In genomic region chr5:133382661-133383579, GRCh38 we compare ENCODE assay signal across 24 cellular contexts.
"Had no signal": no experiment of that assay in that cellular context is flagged by ENCODE, and none has a peak within 500 bp of the region (broad histone marks: within the 10 kb centered on the region; RNA-seq: fewer than 3 reads in every experiment).

No MANE protein-coding gene starts in this region.

- H3K4me3 ChIP-seq: body of pancreas, cardiac muscle cell, lung, ovary, psoas muscle, suprapubic skin, transverse colon had no signal

- H3K36me3 ChIP-seq: cardiac muscle cell, ovary, suprapubic skin, transverse colon had no signal

- H3K9me3 ChIP-seq: body of pancreas, ovary had no signal

- H3K27ac ChIP-seq: body of pancreas, cardiac muscle cell, foreskin keratinocyte, ovary, psoas muscle, suprapubic skin, transverse colon, VCaP had no signal

- H3K4me1 Mint-ChIP-seq: activated CD4-positive, alpha-beta memory T cell treated with anti-CD3 and anti-CD28 coated beads, Interleukin-2, amount 10 ng/mL, durations not matched to agents 7 days and 5 days; activated CD4-positive, alpha-beta T cell treated with anti-CD3 and anti-CD28 coated beads, Interleukin-2, amount 10 ng/mL, durations not matched to agents 24 days and 14 days; activated T-helper 17 cell treated with anti-CD3 and anti-CD28 coated beads, Interleukin-2, amount 50 U/mL, for 72 hours; naive thymus-derived CD8-positive, alpha-beta T cell had no signal

- H3K4me1 ChIP-seq: body of pancreas, foreskin keratinocyte, psoas muscle, suprapubic skin, transverse colon had no signal

- H3K9me3 Mint-ChIP-seq: stimulated activated naive CD8-positive, alpha-beta T cell treated with anti-CD3 and anti-CD28 coated beads, Interleukin-15, Interleukin-2, amounts not matched to agents 100 ng/mL and 50 ng/mL, for 24 hours had no signal

- H3K4me3 Mint-ChIP-seq: activated CD4-positive, alpha-beta memory T cell treated with anti-CD3 and anti-CD28 coated beads, Interleukin-2, amount 10 ng/mL, durations not matched to agents 7 days and 5 days; activated CD4-positive, alpha-beta T cell treated with anti-CD3 and anti-CD28 coated beads, Interleukin-2, amount 10 ng/mL, durations not matched to agents 24 days and 14 days; activated naive CD4-positive, alpha-beta T cell treated with anti-CD3 and anti-CD28 coated beads for 36 hours; activated T-cell treated with anti-CD3 and anti-CD28 coated beads, Interleukin-2, amount 50 U/mL, for 24 hours; activated T-helper 17 cell treated with anti-CD3 and anti-CD28 coated beads, Interleukin-2, amount 50 U/mL, for 72 hours; dendritic cell treated with granulocyte-macrophage colony-stimulating factor and Interleukin-4, amounts not matched to agents 40 ng/mL and 50 ng/mL, for 4 days; naive thymus-derived CD8-positive, alpha-beta T cell; stimulated activated naive CD8-positive, alpha-beta T cell treated with anti-CD3 and anti-CD28 coated beads, Interleukin-15, Interleukin-2, amounts not matched to agents 100 ng/mL and 50 ng/mL, for 24 hours had no signal

- H3K27me3 ChIP-seq: body of pancreas, cardiac muscle cell, ovary, suprapubic skin, transverse colon had no signal

- ATAC-seq: activated CD4-positive, CD25-positive, alpha-beta regulatory T cell treated with anti-CD3 and anti-CD28 coated beads, Interleukin-2, amount 50 U/mL, for 24 hours; activated T-helper 17 cell treated with anti-CD3 and anti-CD28 coated beads, Interleukin-2, amount 50 U/mL, for 72 hours; body of pancreas; foreskin keratinocyte; left lobe of liver; naive thymus-derived CD8-positive, alpha-beta T cell; psoas muscle; right cardiac atrium had no signal

- DNase-seq: activated CD4-positive, alpha-beta memory T cell treated with anti-CD3 and anti-CD28 coated beads, Interleukin-2, amount 10 ng/mL, durations not matched to agents 7 days and 5 days; activated CD4-positive, alpha-beta T cell treated with anti-CD3 and anti-CD28 coated beads, Interleukin-2, amount 10 ng/mL, durations not matched to agents 24 days and 14 days; activated naive CD4-positive, alpha-beta T cell treated with anti-CD3 and anti-CD28 coated beads for 36 hours; activated T-cell treated with anti-CD3 and anti-CD28 coated beads, Interleukin-2, amount 50 U/mL, for 24 hours; body of pancreas; effector CD8-positive, alpha-beta T cell; erythroblast; foreskin keratinocyte; naive thymus-derived CD8-positive, alpha-beta T cell; ovary; psoas muscle; right cardiac atrium; SK-N-SH; stimulated activated CD4-positive, alpha-beta T cell treated with anti-CD3 and anti-CD28 coated beads, Interleukin-12 subunit alpha, Interleukin-12 subunit beta, amount 100 ng/mL, for 4 hours; transverse colon had no signal

- H3K27ac Mint-ChIP-seq: activated CD4-positive, alpha-beta memory T cell treated with anti-CD3 and anti-CD28 coated beads, Interleukin-2, amount 10 ng/mL, durations not matched to agents 7 days and 5 days; activated CD4-positive, alpha-beta T cell treated with anti-CD3 and anti-CD28 coated beads, Interleukin-2, amount 10 ng/mL, durations not matched to agents 24 days and 14 days; activated naive CD4-positive, alpha-beta T cell treated with anti-CD3 and anti-CD28 coated beads for 36 hours; activated T-cell treated with anti-CD3 and anti-CD28 coated beads, Interleukin-2, amount 50 U/mL, for 24 hours; activated T-helper 17 cell treated with anti-CD3 and anti-CD28 coated beads, Interleukin-2, amount 50 U/mL, for 72 hours; dendritic cell treated with granulocyte-macrophage colony-stimulating factor and Interleukin-4, amounts not matched to agents 40 ng/mL and 50 ng/mL, for 4 days; naive thymus-derived CD8-positive, alpha-beta T cell; stimulated activated naive CD8-positive, alpha-beta T cell treated with anti-CD3 and anti-CD28 coated beads, Interleukin-15, Interleukin-2, amounts not matched to agents 100 ng/mL and 50 ng/mL, for 24 hours had no signal

- H3K4me2 ChIP-seq: SK-N-SH had no signal

- H3K9ac ChIP-seq: SK-N-SH had no signal
